In genomic region chr3:54964081-54964480, GRCh38 we compare ENCODE assay signal across 23 cellular contexts. TPM values are rescaled to one million over a fixed set of nuclear protein-coding genes. Genes with fewer than 3 reads are reported as not detected.
"Had no signal": no experiment of that assay in that cellular context is flagged by ENCODE, and none has a peak within 500 bp of the region (broad histone marks: within the 10 kb centered on the region; RNA-seq: fewer than 3 reads in every experiment).

No MANE protein-coding gene starts in this region.

- DNase-seq: cortex of kidney; dorsolateral prefrontal cortex; effector CD8-positive, alpha-beta T cell; foreskin melanocyte; head of caudate nucleus; kidney; left cardiac atrium; left ventricle myocardium inferior; lower lobe of right lung; mucosa of descending colon; naive thymus-derived CD8-positive, alpha-beta T cell; ovary; right cardiac atrium; small intestine; stimulated activated CD4-positive, alpha-beta T cell treated with anti-CD3 and anti-CD28 coated beads, Interleukin-12 subunit alpha, Interleukin-12 subunit beta, amount 100 ng/mL, for 4 hours; stimulated activated naive CD4-positive, alpha-beta T cell treated with Interleukin-2 at 50 U/mL for 16 hours; trophoblast cell had no signal

- H3K36me3 ChIP-seq: esophagus muscularis mucosa, left ventricle myocardium inferior, lower lobe of right lung, ovary had no signal

- H3K79me2 ChIP-seq: hepatocyte had no signal

- H3K4me3 Mint-ChIP-seq: naive thymus-derived CD8-positive, alpha-beta T cell; neural crest cell had no signal

- H3K27ac Mint-ChIP-seq: naive thymus-derived CD8-positive, alpha-beta T cell had no signal

- H3K9me3 ChIP-seq: esophagus muscularis mucosa, left ventricle myocardium inferior, lower lobe of right lung, mucosa of descending colon, ovary had no signal

- H3K27ac ChIP-seq: dorsolateral prefrontal cortex, epithelial cell of prostate, esophagus muscularis mucosa, hepatocyte, left ventricle myocardium inferior, lower lobe of right lung, ovary had no signal

- H3K36me3 Mint-ChIP-seq: naive thymus-derived CD8-positive, alpha-beta T cell had no signal

- H3K4me2 ChIP-seq: hepatocyte had no signal

- H3K27me3 ChIP-seq: dorsolateral prefrontal cortex, esophagus muscularis mucosa, hepatocyte, ovary had no signal

- H2AFZ ChIP-seq: hepatocyte had no signal

- H3K4me1 ChIP-seq: left ventricle myocardium inferior had no signal

- ATAC-seq: left cardiac atrium; lower lobe of right lung; mucosa of descending colon; naive thymus-derived CD8-positive, alpha-beta T cell; right cardiac atrium had no signal

- H3K4me3 ChIP-seq: dorsolateral prefrontal cortex, esophagus muscularis mucosa, hepatocyte, left ventricle myocardium inferior, lower lobe of right lung, mucosa of descending colon, ovary had no signal

RNA-seq across cellular contexts. Expression of gene LRTM1, which starts 36.2 kb away (rescaled TPM):
- total RNA-seq: esophagus muscularis mucosa; hepatocyte; kidney; left cardiac atrium; left ventricle myocardium inferior; lower lobe of right lung; mesenteric fat pad; mucosa of descending colon; naive thymus-derived CD8-positive, alpha-beta T cell; neural crest cell; ovary; posterior vena cava; right cardiac atrium had no signal
- polyA plus RNA-seq: naive thymus-derived CD8-positive, alpha-beta T cell; ovary; right cardiac atrium; small intestine had no signal
